ENCODE assay signal across 3 cellular contexts in the genomic region with DNA sequence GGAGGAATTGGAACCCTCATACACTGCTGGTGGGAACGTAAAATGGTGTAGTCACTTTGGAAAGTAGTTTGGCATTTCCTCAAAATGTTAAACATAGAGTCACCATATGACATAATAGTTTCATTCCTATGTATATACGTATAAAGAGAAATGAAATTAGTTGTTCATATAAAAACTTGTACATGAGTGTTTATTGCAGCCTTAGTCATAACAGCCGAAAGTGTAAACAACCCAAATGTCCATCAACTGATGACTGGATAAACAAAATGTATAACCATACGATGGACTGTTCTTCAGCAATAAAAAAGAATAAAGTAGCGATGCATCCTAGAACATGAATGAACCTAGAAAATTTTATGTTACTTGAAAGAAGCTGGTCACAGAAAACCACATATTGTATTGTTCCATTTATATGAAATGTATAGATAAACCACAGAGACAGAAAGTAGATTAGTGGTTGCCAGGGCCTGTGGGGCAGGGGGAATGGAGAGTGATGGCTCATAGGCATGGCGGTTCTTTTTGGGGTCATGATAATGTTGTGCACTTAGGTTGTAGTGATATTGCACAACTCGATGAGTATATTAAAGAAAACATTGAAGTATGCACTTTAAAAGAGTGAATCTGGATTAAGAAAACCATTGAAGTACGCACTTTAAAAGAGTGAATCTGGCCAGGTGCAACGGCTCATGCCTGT. TPM values are rescaled to one million over a fixed set of nuclear protein-coding genes. Genes with fewer than 3 reads are reported as not detected.
DNase-seq lines count a peak whose midpoint lies in the region; ATAC-seq and TF ChIP-seq lines count a peak whose summit lies in the region.
"Not testable (repeated sequence)": the region's sequence is repeated elsewhere in the genome, so short reads cannot be mapped to it uniquely, and the experiment has no call there.

No MANE protein-coding gene starts in this region.

- H3K4me1 ChIP-seq in PC-3 (ENCODE audit: insufficient read depth, low read length), result not testable (repeated sequence)

- H2AFZ ChIP-seq in PC-3 (ENCODE audit: low read length), result not testable (repeated sequence)

- H4K20me1 ChIP-seq in PC-3 (ENCODE audit: low read length), result not testable (repeated sequence)

- not testable (repeated sequence) for H3K9ac ChIP-seq in PC-3 (ENCODE audit: low read length)

- not testable (repeated sequence) for H3K9me3 ChIP-seq in PC-3 (ENCODE audit: low read length)

- peak; percentile 43 for DNase-seq in PC-3
- not testable (repeated sequence) for DNase-seq in stimulated activated effector memory CD8-positive, alpha-beta T cell treated with anti-CD3 and anti-CD28 coated beads, Interleukin-12 subunit alpha, Interleukin-12 subunit beta, amount 100 ng/mL, for 72 hours (ENCODE audit: low spot score in 2 of 2)

- H3K4me3 ChIP-seq in PC-3 (ENCODE audit: low read length), result not testable (repeated sequence)

- H3K27me3 Mint-ChIP-seq in activated T-helper 17 cell treated with anti-CD3 and anti-CD28 coated beads, Interleukin-2, amount 50 U/mL, for 72 hours, result not testable (repeated sequence)

- not testable (repeated sequence) for H3K4me1 Mint-ChIP-seq in activated T-helper 17 cell treated with anti-CD3 and anti-CD28 coated beads, Interleukin-2, amount 50 U/mL, for 72 hours; stimulated activated effector memory CD8-positive, alpha-beta T cell treated with anti-CD3 and anti-CD28 coated beads, Interleukin-12 subunit alpha, Interleukin-12 subunit beta, amount 100 ng/mL, for 72 hours

- not testable (repeated sequence) for TF ChIP-seq CTCF in PC-3 (conservative IDR thresholded peaks at IDR 0.05; ENCODE audit: low read depth, low read length)

- not testable (repeated sequence) for H3K4me3 Mint-ChIP-seq in activated T-helper 17 cell treated with anti-CD3 and anti-CD28 coated beads, Interleukin-2, amount 50 U/mL, for 72 hours; stimulated activated effector memory CD8-positive, alpha-beta T cell treated with anti-CD3 and anti-CD28 coated beads, Interleukin-12 subunit alpha, Interleukin-12 subunit beta, amount 100 ng/mL, for 72 hours

- POLR2A ChIA-PET in PC-3 (lab: Charles Lee; ENCODE audit: unreplicated experiment), result not testable (repeated sequence)

- H3F3A ChIP-seq in PC-3 (ENCODE audit: low read length, unreplicated experiment), result not testable (repeated sequence)

- not testable (repeated sequence) for H3K36me3 ChIP-seq in PC-3 (ENCODE audit: low read depth, low read length)

- H3K4me2 ChIP-seq in PC-3 (ENCODE audit: low read length), result not testable (repeated sequence)

- H3K27ac Mint-ChIP-seq in activated T-helper 17 cell treated with anti-CD3 and anti-CD28 coated beads, Interleukin-2, amount 50 U/mL, for 72 hours; stimulated activated effector memory CD8-positive, alpha-beta T cell treated with anti-CD3 and anti-CD28 coated beads, Interleukin-12 subunit alpha, Interleukin-12 subunit beta, amount 100 ng/mL, for 72 hours: not testable (repeated sequence)

- intact Hi-C loops in PC-3 (cut with micrococcal nuclease), result not testable (repeated sequence)

- not testable (repeated sequence) for BruUV-seq in PC-3 (replicated peaks; lab: Mats Ljungman, UMichigan)

- peak; percentile 95 for ATAC-seq in PC-3
- peak; percentile 39 for ATAC-seq in activated T-helper 17 cell treated with anti-CD3 and anti-CD28 coated beads, Interleukin-2, amount 50 U/mL, for 72 hours (replicated peaks)
- peak; percentile 54 for ATAC-seq in stimulated activated effector memory CD8-positive, alpha-beta T cell treated with anti-CD3 and anti-CD28 coated beads, Interleukin-12 subunit alpha, Interleukin-12 subunit beta, amount 100 ng/mL, for 72 hours

- H3K9me3 Mint-ChIP-seq in activated T-helper 17 cell treated with anti-CD3 and anti-CD28 coated beads, Interleukin-2, amount 50 U/mL, for 72 hours; stimulated activated effector memory CD8-positive, alpha-beta T cell treated with anti-CD3 and anti-CD28 coated beads, Interleukin-12 subunit alpha, Interleukin-12 subunit beta, amount 100 ng/mL, for 72 hours: not testable (repeated sequence)

- not testable (repeated sequence) for H3K79me2 ChIP-seq in PC-3 (ENCODE audit: low read length)

- H3K9me2 ChIP-seq in PC-3 (replicated peaks; ENCODE audit: low read length), result not testable (repeated sequence)

- H3K36me3 Mint-ChIP-seq in activated T-helper 17 cell treated with anti-CD3 and anti-CD28 coated beads, Interleukin-2, amount 50 U/mL, for 72 hours (ENCODE audit: low read depth), result peaks cover 31% of the 10 kb centered on the region
- peaks cover 23% of the 10 kb centered on the region for H3K36me3 Mint-ChIP-seq in stimulated activated effector memory CD8-positive, alpha-beta T cell treated with anti-CD3 and anti-CD28 coated beads, Interleukin-12 subunit alpha, Interleukin-12 subunit beta, amount 100 ng/mL, for 72 hours

- CTCF ChIA-PET in PC-3 (lab: Charles Lee), result not testable (repeated sequence)

- not testable (repeated sequence) for H3K27me3 ChIP-seq in PC-3 (ENCODE audit: low read length)

- H3K27ac ChIP-seq in PC-3 (ENCODE audit: low read length), result peak overlapping the region; percentile 51

RNA-seq across cellular contexts. Expression of gene WASHC2A, which starts 44.8 kb away (rescaled TPM):
- 57.9 and 67.6 TPM in 2 replicates for total RNA-seq in PC-3 (2014; rRNA removed)
- 10 to 100 TPM; 38.4 to 40.7 TPM for total RNA-seq in activated T-helper 17 cell treated with anti-CD3 and anti-CD28 coated beads, Interleukin-2, amount 50 U/mL, for 72 hours

Comparison
In these comparisons a context has a peak if more than half of its experiments do, and no peak if none do; other contexts are left out.
1. ATAC-seq: peak in every context shown above with its lines; median percentile 95 in PC-3; 54 in stimulated activated effector memory CD8-positive, alpha-beta T cell treated with anti-CD3 and anti-CD28 coated beads, Interleukin-12 subunit alpha, Interleukin-12 subunit beta, amount 100 ng/mL, for 72 hours; 39 in activated T-helper 17 cell treated with anti-CD3 and anti-CD28 coated beads, Interleukin-2, amount 50 U/mL, for 72 hours.